Comparison of ENCODE assay signal across 28 cellular contexts in the genomic region with DNA sequence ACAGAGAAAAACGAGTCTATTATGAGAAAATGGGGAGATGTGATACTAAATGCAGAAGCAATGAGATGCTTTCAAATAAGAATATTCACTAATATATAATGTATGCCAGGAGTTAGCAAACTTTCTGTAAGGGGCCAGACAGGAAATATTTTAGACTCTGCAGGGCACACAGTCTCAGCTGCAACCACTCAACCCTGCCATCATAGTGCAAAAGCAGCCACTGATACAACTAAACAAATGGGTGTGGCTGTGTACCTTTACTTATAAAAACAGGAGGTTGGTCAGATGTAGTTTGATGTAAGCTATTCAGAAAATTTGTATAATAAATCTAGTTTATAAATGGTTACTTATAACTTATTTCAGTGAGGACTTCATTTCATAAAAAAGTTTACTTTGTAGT.
"Had no signal": no experiment of that assay in that cellular context is flagged by ENCODE, and none has a peak within 500 bp of the region (broad histone marks: within the 10 kb centered on the region; RNA-seq: fewer than 3 reads in every experiment).

No MANE protein-coding gene starts in this region.

- H3K9me3 ChIP-seq: esophagus muscularis mucosa, gastrocnemius medialis, heart left ventricle had no signal

- ATAC-seq: activated naive CD4-positive, alpha-beta T cell treated with anti-CD3 and anti-CD28 coated beads, Interleukin-2, amount 50 U/mL, for 72 hours; activated T-cell treated with anti-CD3 and anti-CD28 coated beads, Interleukin-2, amount 50 U/mL, for 72 hours; effector memory CD8-positive, alpha-beta T cell; foreskin keratinocyte; gastrocnemius medialis; heart left ventricle; T-helper 17 cell; WTC11 had no signal

- H3K4me1 ChIP-seq: esophagus muscularis mucosa, foreskin keratinocyte, gastrocnemius medialis had no signal

- H3K27me3 ChIP-seq: brain microvascular endothelial cell, esophagus muscularis mucosa, foreskin keratinocyte, gastrocnemius medialis, heart left ventricle had no signal

- H3K27ac Mint-ChIP-seq: activated CD4-positive, alpha-beta memory T cell treated with anti-CD3 and anti-CD28 coated beads, Interleukin-2, amount 10 ng/mL, durations not matched to agents 7 days and 5 days; activated CD4-positive, alpha-beta T cell treated with anti-CD3 and anti-CD28 coated beads, Interleukin-2, amount 10 ng/mL, durations not matched to agents 7 days and 5 days; activated naive CD4-positive, alpha-beta T cell treated with anti-CD3 and anti-CD28 coated beads, Interleukin-2, amount 50 U/mL, for 72 hours; activated naive CD8-positive, alpha-beta T cell treated with anti-CD3 and anti-CD28 coated beads, Interleukin-2, amount 10 ng/mL, durations not matched to agents 7 days and 5 days; activated T-cell treated with anti-CD3 and anti-CD28 coated beads, Interleukin-2, amount 50 U/mL, for 72 hours; T-helper 17 cell; T-helper 2 cell treated with Interferon-gamma antibody and Interleukin-4, amounts not matched to agents 5 μg/mL and 100 μg/mL, for 36 hours; WTC11 had no signal

- H3K9me3 Mint-ChIP-seq: activated CD4-positive, alpha-beta memory T cell treated with anti-CD3 and anti-CD28 coated beads, Interleukin-2, amount 10 ng/mL, durations not matched to agents 7 days and 5 days; activated CD4-positive, alpha-beta T cell treated with anti-CD3 and anti-CD28 coated beads, Interleukin-2, amount 10 ng/mL, durations not matched to agents 7 days and 5 days; activated naive CD4-positive, alpha-beta T cell treated with anti-CD3 and anti-CD28 coated beads, Interleukin-2, amount 10 ng/mL, durations not matched to agents 7 days and 5 days; activated naive CD4-positive, alpha-beta T cell treated with anti-CD3 and anti-CD28 coated beads, Interleukin-2, amount 50 U/mL, for 72 hours; activated naive CD8-positive, alpha-beta T cell treated with anti-CD3 and anti-CD28 coated beads, Interleukin-2, amount 10 ng/mL, durations not matched to agents 7 days and 5 days; activated T-cell treated with anti-CD3 and anti-CD28 coated beads, Interleukin-2, amount 50 U/mL, for 24 hours; activated T-cell treated with anti-CD3 and anti-CD28 coated beads, Interleukin-2, amount 50 U/mL, for 72 hours; effector memory CD8-positive, alpha-beta T cell; T-helper 2 cell treated with Interferon-gamma antibody and Interleukin-4, amounts not matched to agents 5 μg/mL and 100 μg/mL, for 36 hours; WTC11 had no signal

- H3K4me1 Mint-ChIP-seq: WTC11 had no signal

- DNase-seq: activated CD4-positive, alpha-beta memory T cell treated with anti-CD3 and anti-CD28 coated beads, Interleukin-2, amount 10 ng/mL, durations not matched to agents 7 days and 5 days; activated CD4-positive, alpha-beta T cell treated with anti-CD3 and anti-CD28 coated beads for 1 hour; activated CD4-positive, alpha-beta T cell treated with anti-CD3 and anti-CD28 coated beads for 4 hours; activated CD4-positive, alpha-beta T cell treated with anti-CD3 and anti-CD28 coated beads, Interleukin-2, amount 10 ng/mL, durations not matched to agents 7 days and 5 days; activated CD4-positive, alpha-beta T cell treated with anti-CD3 and anti-CD28 coated beads, Interleukin-2, amount 50 U/mL, for 4 hours; activated CD8-positive, alpha-beta memory T cell treated with anti-CD3 and anti-CD28 coated beads, Interleukin-2, amount 50 U/mL, for 48 hours; activated gamma-delta T cell; activated naive CD4-positive, alpha-beta T cell; activated naive CD4-positive, alpha-beta T cell treated with anti-CD3 and anti-CD28 coated beads, Interleukin-2, amount 10 ng/mL, durations not matched to agents 7 days and 5 days; activated naive CD8-positive, alpha-beta T cell treated with anti-CD3 and anti-CD28 coated beads, Interleukin-2, amount 10 ng/mL, durations not matched to agents 7 days and 5 days; activated T-cell treated with anti-CD3 and anti-CD28 coated beads for 4 hours; activated T-cell treated with anti-CD3 and anti-CD28 coated beads, Interleukin-2, amount 50 U/mL, for 24 hours; activated T-cell treated with anti-CD3 and anti-CD28 coated beads, Interleukin-2, amount 50 U/mL, for 72 hours; brain microvascular endothelial cell; cortex of kidney; dermis blood vessel endothelial cell; effector CD4-positive, alpha-beta T cell; effector memory CD8-positive, alpha-beta T cell; foreskin keratinocyte; gastrocnemius medialis; glutamatergic neuron; heart left ventricle; T-helper 1 cell; T-helper 17 cell had no signal

- H3K4me3 Mint-ChIP-seq: activated CD4-positive, alpha-beta memory T cell treated with anti-CD3 and anti-CD28 coated beads, Interleukin-2, amount 10 ng/mL, durations not matched to agents 7 days and 5 days; activated CD4-positive, alpha-beta T cell treated with anti-CD3 and anti-CD28 coated beads, Interleukin-2, amount 10 ng/mL, durations not matched to agents 7 days and 5 days; activated naive CD4-positive, alpha-beta T cell treated with anti-CD3 and anti-CD28 coated beads, Interleukin-2, amount 10 ng/mL, durations not matched to agents 7 days and 5 days; activated naive CD8-positive, alpha-beta T cell treated with anti-CD3 and anti-CD28 coated beads, Interleukin-2, amount 10 ng/mL, durations not matched to agents 7 days and 5 days; activated T-cell treated with anti-CD3 and anti-CD28 coated beads, Interleukin-2, amount 50 U/mL, for 24 hours; activated T-cell treated with anti-CD3 and anti-CD28 coated beads, Interleukin-2, amount 50 U/mL, for 72 hours; effector memory CD8-positive, alpha-beta T cell; T-helper 2 cell treated with Interferon-gamma antibody and Interleukin-4, amounts not matched to agents 5 μg/mL and 100 μg/mL, for 36 hours; WTC11 had no signal

- H3K4me3 ChIP-seq: esophagus muscularis mucosa, gastrocnemius medialis, heart left ventricle had no signal

- H3K27ac ChIP-seq: brain microvascular endothelial cell, esophagus muscularis mucosa, foreskin keratinocyte, gastrocnemius medialis, heart left ventricle had no signal

- H3K27me3 Mint-ChIP-seq: activated CD4-positive, alpha-beta memory T cell treated with anti-CD3 and anti-CD28 coated beads, Interleukin-2, amount 10 ng/mL, durations not matched to agents 7 days and 5 days; activated CD4-positive, alpha-beta T cell treated with anti-CD3 and anti-CD28 coated beads, Interleukin-2, amount 10 ng/mL, durations not matched to agents 7 days and 5 days; activated naive CD4-positive, alpha-beta T cell treated with anti-CD3 and anti-CD28 coated beads, Interleukin-2, amount 10 ng/mL, durations not matched to agents 7 days and 5 days; activated naive CD8-positive, alpha-beta T cell treated with anti-CD3 and anti-CD28 coated beads, Interleukin-2, amount 10 ng/mL, durations not matched to agents 7 days and 5 days; activated T-cell treated with anti-CD3 and anti-CD28 coated beads, Interleukin-2, amount 50 U/mL, for 24 hours; effector memory CD8-positive, alpha-beta T cell; T-helper 17 cell had no signal
